In the genomic region with DNA sequence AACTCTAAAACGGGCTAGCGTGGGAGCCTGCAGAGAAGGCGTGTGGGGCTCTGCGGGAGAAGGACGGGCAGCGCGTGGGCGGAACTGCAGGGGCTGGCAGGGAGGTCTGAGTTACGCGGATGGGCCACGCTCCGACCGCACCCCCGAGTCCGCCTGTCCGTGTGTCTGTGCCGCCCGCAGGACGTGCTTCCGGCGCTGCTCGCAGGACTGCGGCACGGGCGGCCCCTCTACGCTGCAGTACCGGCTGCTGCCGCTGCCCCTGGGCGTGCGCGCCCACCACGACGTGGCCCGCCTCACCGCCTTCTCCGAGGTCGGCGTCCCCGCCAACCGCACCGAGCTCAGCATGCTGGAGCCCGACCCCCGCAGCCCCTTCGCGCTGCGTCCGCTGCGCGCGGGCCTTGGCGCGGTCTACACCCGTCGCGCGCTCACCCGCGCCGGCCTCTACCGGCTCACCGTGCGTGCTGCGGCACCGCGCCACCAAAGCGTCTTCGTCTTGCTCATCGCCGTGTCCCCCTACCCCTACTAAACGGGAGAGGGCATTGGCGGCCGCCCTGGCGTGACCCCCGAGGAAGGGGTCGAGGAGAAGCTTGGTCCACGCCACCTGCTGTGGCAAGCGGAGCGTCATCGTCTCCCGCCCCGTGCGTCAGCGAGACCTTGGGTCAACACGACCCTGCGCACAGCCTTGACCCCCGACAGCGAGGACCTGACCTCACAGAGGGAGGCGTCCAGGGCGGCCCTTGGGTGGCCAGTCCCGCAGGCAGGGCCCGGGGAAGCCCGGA, we compare ENCODE assay signal across 1 cellular context.
TF ChIP-seq lines count a peak whose summit lies in the region.

No MANE protein-coding gene starts in this region.

TF ChIP-seq in HepG2, 621 proteins besides CTCF, POLR2A, EP300 and RAD21 (continued from another document and continues in another):
- TF ChIP-seq, protein P1, sequence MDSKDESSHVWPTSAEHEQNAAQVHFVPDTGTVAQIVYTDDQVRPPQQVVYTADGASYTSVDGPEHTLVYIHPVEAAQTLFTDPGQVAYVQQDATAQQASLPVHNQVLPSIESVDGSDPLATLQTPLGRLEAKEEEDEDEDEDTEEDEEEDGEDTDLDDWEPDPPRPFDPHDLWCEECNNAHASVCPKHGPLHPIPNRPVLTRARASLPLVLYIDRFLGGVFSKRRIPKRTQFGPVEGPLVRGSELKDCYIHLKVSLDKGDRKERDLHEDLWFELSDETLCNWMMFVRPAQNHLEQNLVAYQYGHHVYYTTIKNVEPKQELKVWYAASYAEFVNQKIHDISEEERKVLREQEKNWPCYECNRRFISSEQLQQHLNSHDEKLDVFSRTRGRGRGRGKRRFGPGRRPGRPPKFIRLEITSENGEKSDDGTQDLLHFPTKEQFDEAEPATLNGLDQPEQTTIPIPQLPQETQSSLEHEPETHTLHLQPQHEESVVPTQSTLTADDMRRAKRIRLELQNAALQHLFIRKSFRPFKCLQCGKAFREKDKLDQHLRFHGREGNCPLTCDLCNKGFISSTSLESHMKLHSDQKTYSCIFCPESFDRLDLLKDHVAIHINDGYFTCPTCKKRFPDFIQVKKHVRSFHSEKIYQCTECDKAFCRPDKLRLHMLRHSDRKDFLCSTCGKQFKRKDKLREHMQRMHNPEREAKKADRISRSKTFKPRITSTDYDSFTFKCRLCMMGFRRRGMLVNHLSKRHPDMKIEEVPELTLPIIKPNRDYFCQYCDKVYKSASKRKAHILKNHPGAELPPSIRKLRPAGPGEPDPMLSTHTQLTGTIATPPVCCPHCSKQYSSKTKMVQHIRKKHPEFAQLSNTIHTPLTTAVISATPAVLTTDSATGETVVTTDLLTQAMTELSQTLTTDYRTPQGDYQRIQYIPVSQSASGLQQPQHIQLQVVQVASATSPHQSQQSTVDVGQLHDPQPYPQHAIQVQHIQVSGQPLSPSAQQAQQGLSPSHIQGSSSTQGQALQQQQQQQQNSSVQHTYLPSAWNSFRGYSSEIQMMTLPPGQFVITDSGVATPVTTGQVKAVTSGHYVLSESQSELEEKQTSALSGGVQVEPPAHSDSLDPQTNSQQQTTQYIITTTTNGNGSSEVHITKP (CRISPR knock-in tag; IDR thresholded peaks at IDR 0.05; ENCODE audit: low read depth), result no peak
- TF ChIP-seq MAF1 (CRISPR knock-in tag; IDR thresholded peaks at IDR 0.05; ENCODE audit: borderline replicate concordance) (0 out of 2 replicates have a peak, but pooled peaks have one; percentile 70), MED1 (CRISPR knock-in tag; IDR thresholded peaks at IDR 0.05) (peak; percentile 46; the same call in 1 of the 2 replicates), ZNF777 (CRISPR knock-in tag; IDR thresholded peaks at IDR 0.05) (peak; percentile 99), MYC (CRISPR knock-in tag; IDR thresholded peaks at IDR 0.05; ENCODE audit: borderline replicate concordance) (peak; percentile 78), ZIK1 (CRISPR knock-in tag; IDR thresholded peaks at IDR 0.05; ENCODE audit: borderline replicate concordance, low read depth) (peak; percentile 85; the same call in 1 of the 2 replicates), ESRRA (CRISPR knock-in tag; IDR thresholded peaks at IDR 0.05; ENCODE audit: low read depth) (peak; percentile 48; the same call in 1 of the 2 replicates), CENPT (CRISPR knock-in tag; IDR thresholded peaks at IDR 0.05; ENCODE audit: low read depth) (peak; percentile 46; the same call in 1 of the 2 replicates), HNRNPL (IDR thresholded peaks at IDR 0.05; ENCODE audit: low read depth, low read length) (0 out of 2 replicates have a peak, but pooled peaks have one; percentile 21), RFXAP (CRISPR knock-in tag; IDR thresholded peaks at IDR 0.05; ENCODE audit: borderline replicate concordance) (peak; percentile 42; the same call in 1 of the 2 replicates), ZNF160 (CRISPR knock-in tag; IDR thresholded peaks at IDR 0.05) (no peak; the same call in 1 of the 2 replicates), ZNF329 (CRISPR knock-in tag; IDR thresholded peaks at IDR 0.05; ENCODE audit: low read depth) (peak; percentile 45; the same call in 1 of the 2 replicates), ZNF484 (CRISPR knock-in tag; IDR thresholded peaks at IDR 0.05; ENCODE audit: borderline replicate concordance, low read depth) (no peak), ATAD3A (CRISPR knock-in tag; IDR thresholded peaks at IDR 0.05) (no peak), MEIS2 (CRISPR knock-in tag; IDR thresholded peaks at IDR 0.05) (0 out of 2 replicates have a peak, but pooled peaks have one; percentile 29), GPN1 (CRISPR knock-in tag; IDR thresholded peaks at IDR 0.05; ENCODE audit: borderline replicate concordance) (no peak), HOXA9 (CRISPR knock-in tag; IDR thresholded peaks at IDR 0.05; ENCODE audit: borderline replicate concordance) (peak; percentile 56; the same call in 1 of the 2 replicates), ZNF781 (CRISPR knock-in tag; IDR thresholded peaks at IDR 0.05; ENCODE audit: borderline replicate concordance, not compliant biosample characterization) (no peak), NCOA2 (CRISPR knock-in tag; IDR thresholded peaks at IDR 0.05) (no peak), RORA (CRISPR knock-in tag; IDR thresholded peaks at IDR 0.05) (no peak), ZNF841 (CRISPR knock-in tag; IDR thresholded peaks at IDR 0.05; ENCODE audit: borderline replicate concordance) (no peak; the same call in 1 of the 2 replicates), ZFP82 (CRISPR knock-in tag; IDR thresholded peaks at IDR 0.05; ENCODE audit: borderline replicate concordance) (no peak; the same call in 1 of the 2 replicates), GZF1 (CRISPR knock-in tag; IDR thresholded peaks at IDR 0.05) (no peak), ZNF761 (CRISPR knock-in tag; conservative IDR thresholded peaks at IDR 0.05) (peak; percentile 63), ZFX (CRISPR knock-in tag; IDR thresholded peaks at IDR 0.05; ENCODE audit: low read depth) (peak; percentile 64; the same call in 1 of the 2 replicates), BORCS8-MEF2B (CRISPR knock-in tag; IDR thresholded peaks at IDR 0.05) (peak; percentile 82), ZSCAN31 (CRISPR knock-in tag; IDR thresholded peaks at IDR 0.05; ENCODE audit: low read depth) (0 out of 2 replicates have a peak, but pooled peaks have one; percentile 44), ZC3H13 (CRISPR knock-in tag; IDR thresholded peaks at IDR 0.05) (0 out of 2 replicates have a peak, but pooled peaks have one; percentile 61), SNAI1 (CRISPR knock-in tag; IDR thresholded peaks at IDR 0.05; ENCODE audit: borderline replicate concordance) (no peak), POGZ (CRISPR knock-in tag; IDR thresholded peaks at IDR 0.05) (0 out of 2 replicates have a peak, but pooled peaks have one; percentile 15), ARNT2 (CRISPR knock-in tag; IDR thresholded peaks at IDR 0.05; ENCODE audit: low read depth) (peak; percentile 89)
- TF ChIP-seq, protein P2, sequence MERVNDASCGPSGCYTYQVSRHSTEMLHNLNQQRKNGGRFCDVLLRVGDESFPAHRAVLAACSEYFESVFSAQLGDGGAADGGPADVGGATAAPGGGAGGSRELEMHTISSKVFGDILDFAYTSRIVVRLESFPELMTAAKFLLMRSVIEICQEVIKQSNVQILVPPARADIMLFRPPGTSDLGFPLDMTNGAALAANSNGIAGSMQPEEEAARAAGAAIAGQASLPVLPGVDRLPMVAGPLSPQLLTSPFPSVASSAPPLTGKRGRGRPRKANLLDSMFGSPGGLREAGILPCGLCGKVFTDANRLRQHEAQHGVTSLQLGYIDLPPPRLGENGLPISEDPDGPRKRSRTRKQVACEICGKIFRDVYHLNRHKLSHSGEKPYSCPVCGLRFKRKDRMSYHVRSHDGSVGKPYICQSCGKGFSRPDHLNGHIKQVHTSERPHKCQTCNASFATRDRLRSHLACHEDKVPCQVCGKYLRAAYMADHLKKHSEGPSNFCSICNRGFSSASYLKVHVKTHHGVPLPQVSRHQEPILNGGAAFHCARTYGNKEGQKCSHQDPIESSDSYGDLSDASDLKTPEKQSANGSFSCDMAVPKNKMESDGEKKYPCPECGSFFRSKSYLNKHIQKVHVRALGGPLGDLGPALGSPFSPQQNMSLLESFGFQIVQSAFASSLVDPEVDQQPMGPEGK (CRISPR knock-in tag; IDR thresholded peaks at IDR 0.05), result peak; percentile 67
- TF ChIP-seq, protein P3, sequence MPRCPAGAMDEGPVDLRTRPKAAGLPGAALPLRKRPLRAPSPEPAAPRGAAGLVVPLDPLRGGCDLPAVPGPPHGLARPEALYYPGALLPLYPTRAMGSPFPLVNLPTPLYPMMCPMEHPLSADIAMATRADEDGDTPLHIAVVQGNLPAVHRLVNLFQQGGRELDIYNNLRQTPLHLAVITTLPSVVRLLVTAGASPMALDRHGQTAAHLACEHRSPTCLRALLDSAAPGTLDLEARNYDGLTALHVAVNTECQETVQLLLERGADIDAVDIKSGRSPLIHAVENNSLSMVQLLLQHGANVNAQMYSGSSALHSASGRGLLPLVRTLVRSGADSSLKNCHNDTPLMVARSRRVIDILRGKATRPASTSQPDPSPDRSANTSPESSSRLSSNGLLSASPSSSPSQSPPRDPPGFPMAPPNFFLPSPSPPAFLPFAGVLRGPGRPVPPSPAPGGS (CRISPR knock-in tag; IDR thresholded peaks at IDR 0.05), result peak; percentile 59; the same call in 1 of the 2 replicates
- TF ChIP-seq, protein P4, sequence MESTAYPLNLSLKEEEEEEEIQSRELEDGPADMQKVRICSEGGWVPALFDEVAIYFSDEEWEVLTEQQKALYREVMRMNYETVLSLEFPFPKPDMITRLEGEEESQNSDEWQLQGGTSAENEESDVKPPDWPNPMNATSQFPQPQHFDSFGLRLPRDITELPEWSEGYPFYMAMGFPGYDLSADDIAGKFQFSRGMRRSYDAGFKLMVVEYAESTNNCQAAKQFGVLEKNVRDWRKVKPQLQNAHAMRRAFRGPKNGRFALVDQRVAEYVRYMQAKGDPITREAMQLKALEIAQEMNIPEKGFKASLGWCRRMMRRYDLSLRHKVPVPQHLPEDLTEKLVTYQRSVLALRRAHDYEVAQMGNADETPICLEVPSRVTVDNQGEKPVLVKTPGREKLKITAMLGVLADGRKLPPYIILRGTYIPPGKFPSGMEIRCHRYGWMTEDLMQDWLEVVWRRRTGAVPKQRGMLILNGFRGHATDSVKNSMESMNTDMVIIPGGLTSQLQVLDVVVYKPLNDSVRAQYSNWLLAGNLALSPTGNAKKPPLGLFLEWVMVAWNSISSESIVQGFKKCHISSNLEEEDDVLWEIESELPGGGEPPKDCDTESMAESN (CRISPR knock-in tag; conservative IDR thresholded peaks at IDR 0.05), result peak; percentile 92
- TF ChIP-seq, protein P5, sequence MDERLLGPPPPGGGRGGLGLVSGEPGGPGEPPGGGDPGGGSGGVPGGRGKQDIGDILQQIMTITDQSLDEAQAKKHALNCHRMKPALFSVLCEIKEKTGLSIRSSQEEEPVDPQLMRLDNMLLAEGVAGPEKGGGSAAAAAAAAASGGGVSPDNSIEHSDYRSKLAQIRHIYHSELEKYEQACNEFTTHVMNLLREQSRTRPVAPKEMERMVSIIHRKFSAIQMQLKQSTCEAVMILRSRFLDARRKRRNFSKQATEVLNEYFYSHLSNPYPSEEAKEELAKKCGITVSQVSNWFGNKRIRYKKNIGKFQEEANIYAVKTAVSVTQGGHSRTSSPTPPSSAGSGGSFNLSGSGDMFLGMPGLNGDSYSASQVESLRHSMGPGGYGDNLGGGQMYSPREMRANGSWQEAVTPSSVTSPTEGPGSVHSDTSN (CRISPR knock-in tag; IDR thresholded peaks at IDR 0.05), result no peak
- TF ChIP-seq, protein P6, sequence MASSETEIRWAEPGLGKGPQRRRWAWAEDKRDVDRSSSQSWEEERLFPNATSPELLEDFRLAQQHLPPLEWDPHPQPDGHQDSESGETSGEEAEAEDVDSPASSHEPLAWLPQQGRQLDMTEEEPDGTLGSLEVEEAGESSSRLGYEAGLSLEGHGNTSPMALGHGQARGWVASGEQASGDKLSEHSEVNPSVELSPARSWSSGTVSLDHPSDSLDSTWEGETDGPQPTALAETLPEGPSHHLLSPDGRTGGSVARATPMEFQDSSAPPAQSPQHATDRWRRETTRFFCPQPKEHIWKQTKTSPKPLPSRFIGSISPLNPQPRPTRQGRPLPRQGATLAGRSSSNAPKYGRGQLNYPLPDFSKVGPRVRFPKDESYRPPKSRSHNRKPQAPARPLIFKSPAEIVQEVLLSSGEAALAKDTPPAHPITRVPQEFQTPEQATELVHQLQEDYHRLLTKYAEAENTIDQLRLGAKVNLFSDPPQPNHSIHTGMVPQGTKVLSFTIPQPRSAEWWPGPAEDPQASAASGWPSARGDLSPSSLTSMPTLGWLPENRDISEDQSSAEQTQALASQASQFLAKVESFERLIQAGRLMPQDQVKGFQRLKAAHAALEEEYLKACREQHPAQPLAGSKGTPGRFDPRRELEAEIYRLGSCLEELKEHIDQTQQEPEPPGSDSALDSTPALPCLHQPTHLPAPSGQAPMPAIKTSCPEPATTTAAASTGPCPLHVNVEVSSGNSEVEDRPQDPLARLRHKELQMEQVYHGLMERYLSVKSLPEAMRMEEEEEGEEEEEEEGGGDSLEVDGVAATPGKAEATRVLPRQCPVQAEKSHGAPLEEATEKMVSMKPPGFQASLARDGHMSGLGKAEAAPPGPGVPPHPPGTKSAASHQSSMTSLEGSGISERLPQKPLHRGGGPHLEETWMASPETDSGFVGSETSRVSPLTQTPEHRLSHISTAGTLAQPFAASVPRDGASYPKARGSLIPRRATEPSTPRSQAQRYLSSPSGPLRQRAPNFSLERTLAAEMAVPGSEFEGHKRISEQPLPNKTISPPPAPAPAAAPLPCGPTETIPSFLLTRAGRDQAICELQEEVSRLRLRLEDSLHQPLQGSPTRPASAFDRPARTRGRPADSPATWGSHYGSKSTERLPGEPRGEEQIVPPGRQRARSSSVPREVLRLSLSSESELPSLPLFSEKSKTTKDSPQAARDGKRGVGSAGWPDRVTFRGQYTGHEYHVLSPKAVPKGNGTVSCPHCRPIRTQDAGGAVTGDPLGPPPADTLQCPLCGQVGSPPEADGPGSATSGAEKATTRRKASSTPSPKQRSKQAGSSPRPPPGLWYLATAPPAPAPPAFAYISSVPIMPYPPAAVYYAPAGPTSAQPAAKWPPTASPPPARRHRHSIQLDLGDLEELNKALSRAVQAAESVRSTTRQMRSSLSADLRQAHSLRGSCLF (CRISPR knock-in tag; IDR thresholded peaks at IDR 0.05; ENCODE audit: borderline replicate concordance), result no peak
- TF ChIP-seq, protein P7, sequence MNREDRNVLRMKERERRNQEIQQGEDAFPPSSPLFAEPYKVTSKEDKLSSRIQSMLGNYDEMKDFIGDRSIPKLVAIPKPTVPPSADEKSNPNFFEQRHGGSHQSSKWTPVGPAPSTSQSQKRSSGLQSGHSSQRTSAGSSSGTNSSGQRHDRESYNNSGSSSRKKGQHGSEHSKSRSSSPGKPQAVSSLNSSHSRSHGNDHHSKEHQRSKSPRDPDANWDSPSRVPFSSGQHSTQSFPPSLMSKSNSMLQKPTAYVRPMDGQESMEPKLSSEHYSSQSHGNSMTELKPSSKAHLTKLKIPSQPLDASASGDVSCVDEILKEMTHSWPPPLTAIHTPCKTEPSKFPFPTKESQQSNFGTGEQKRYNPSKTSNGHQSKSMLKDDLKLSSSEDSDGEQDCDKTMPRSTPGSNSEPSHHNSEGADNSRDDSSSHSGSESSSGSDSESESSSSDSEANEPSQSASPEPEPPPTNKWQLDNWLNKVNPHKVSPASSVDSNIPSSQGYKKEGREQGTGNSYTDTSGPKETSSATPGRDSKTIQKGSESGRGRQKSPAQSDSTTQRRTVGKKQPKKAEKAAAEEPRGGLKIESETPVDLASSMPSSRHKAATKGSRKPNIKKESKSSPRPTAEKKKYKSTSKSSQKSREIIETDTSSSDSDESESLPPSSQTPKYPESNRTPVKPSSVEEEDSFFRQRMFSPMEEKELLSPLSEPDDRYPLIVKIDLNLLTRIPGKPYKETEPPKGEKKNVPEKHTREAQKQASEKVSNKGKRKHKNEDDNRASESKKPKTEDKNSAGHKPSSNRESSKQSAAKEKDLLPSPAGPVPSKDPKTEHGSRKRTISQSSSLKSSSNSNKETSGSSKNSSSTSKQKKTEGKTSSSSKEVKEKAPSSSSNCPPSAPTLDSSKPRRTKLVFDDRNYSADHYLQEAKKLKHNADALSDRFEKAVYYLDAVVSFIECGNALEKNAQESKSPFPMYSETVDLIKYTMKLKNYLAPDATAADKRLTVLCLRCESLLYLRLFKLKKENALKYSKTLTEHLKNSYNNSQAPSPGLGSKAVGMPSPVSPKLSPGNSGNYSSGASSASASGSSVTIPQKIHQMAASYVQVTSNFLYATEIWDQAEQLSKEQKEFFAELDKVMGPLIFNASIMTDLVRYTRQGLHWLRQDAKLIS (CRISPR knock-in tag; IDR thresholded peaks at IDR 0.05), result no peak
